Comparison of ENCODE assay signal across 20 cellular contexts in genomic region chr4:76315267-76315918, GRCh38.
"Had no signal": no experiment of that assay in that cellular context is flagged by ENCODE, and none has a peak within 500 bp of the region (broad histone marks: within the 10 kb centered on the region; RNA-seq: fewer than 3 reads in every experiment).

No MANE protein-coding gene starts in this region.

- ATAC-seq: effector memory CD8-positive, alpha-beta T cell; lower lobe of right lung; naive thymus-derived CD8-positive, alpha-beta T cell; psoas muscle; sciatic nerve; stimulated activated naive CD8-positive, alpha-beta T cell treated with anti-CD3 and anti-CD28 coated beads, Interleukin-15, amount 100 ng/mL, for 72 hours had no signal

- H3K4me1 Mint-ChIP-seq: naive thymus-derived CD8-positive, alpha-beta T cell; stimulated activated naive CD8-positive, alpha-beta T cell treated with anti-CD3 and anti-CD28 coated beads, Interleukin-15, amount 100 ng/mL, for 72 hours had no signal

- H3K27me3 ChIP-seq: suprapubic skin, transverse colon had no signal

- H3K4me3 ChIP-seq: lower lobe of right lung, psoas muscle, smooth muscle cell, suprapubic skin, transverse colon had no signal

- H3K36me3 ChIP-seq: lower lobe of right lung, suprapubic skin, transverse colon had no signal

- H3K27me3 Mint-ChIP-seq: stimulated activated naive CD8-positive, alpha-beta T cell treated with anti-CD3 and anti-CD28 coated beads, Interleukin-15, amount 100 ng/mL, for 72 hours had no signal

- H3K27ac ChIP-seq: lower lobe of right lung, psoas muscle, suprapubic skin, transverse colon had no signal

- H3K27ac Mint-ChIP-seq: effector memory CD8-positive, alpha-beta T cell; nephron progenitor cell; stimulated activated naive CD8-positive, alpha-beta T cell treated with anti-CD3 and anti-CD28 coated beads, Interleukin-15, amount 100 ng/mL, for 72 hours had no signal

- H3K4me3 Mint-ChIP-seq: effector memory CD8-positive, alpha-beta T cell; naive thymus-derived CD8-positive, alpha-beta T cell; nephron progenitor cell; stimulated activated naive CD8-positive, alpha-beta T cell treated with anti-CD3 and anti-CD28 coated beads, Interleukin-15, amount 100 ng/mL, for 72 hours had no signal

- DNase-seq: cortex of kidney; effector memory CD8-positive, alpha-beta T cell; lower lobe of right lung; naive thymus-derived CD8-positive, alpha-beta T cell; nephron progenitor cell; nucleus accumbens; psoas muscle; stimulated activated CD4-positive, alpha-beta T cell treated with anti-CD3 and anti-CD28 coated beads, Interleukin-12 subunit alpha, Interleukin-12 subunit beta, amount 100 ng/mL, for 4 hours; stimulated activated CD4-positive, alpha-beta T cell treated with anti-CD3 and anti-CD28 coated beads, Interleukin-1b, Interleukin-23, amount 100 ng/mL, for 48 hours; stimulated activated CD4-positive, alpha-beta T cell treated with anti-CD3 and anti-CD28 coated beads, Interleukin-4, amount 100 ng/mL, for 1 hour; stimulated activated CD8-positive, alpha-beta memory T cell treated with anti-CD3 and anti-CD28 coated beads, Interleukin-4, amount 100 ng/mL, for 48 hours; stimulated activated naive CD4-positive, alpha-beta T cell; stimulated activated naive CD8-positive, alpha-beta T cell treated with anti-CD3 and anti-CD28 coated beads, Interleukin-15, amount 100 ng/mL, for 72 hours; transverse colon had no signal

- FAIRE-seq: endometrium, frontal cortex, keratinocyte had no signal

- H3K4me1 ChIP-seq: suprapubic skin had no signal
